ENCODE assay signal across 8 cellular contexts in genomic region chr1:61053281-61053711, GRCh38. TPM values are rescaled to one million over a fixed set of nuclear protein-coding genes. Genes with fewer than 3 reads are reported as not detected.
A peak's percentile ranks its signal among the peaks of the same experiment; 100 is the strongest.
DNase-seq lines count a peak whose midpoint lies in the region; ATAC-seq lines count a peak whose summit lies in the region.

No MANE protein-coding gene starts in this region.

- DNase-seq in stimulated activated naive CD8-positive, alpha-beta T cell treated with anti-CD3 and anti-CD28 coated beads, Interleukin-15, Interleukin-2, amounts not matched to agents 100 U/mL and 50 U/mL, for 24 hours, result no peak
- DNase-seq in effector memory CD4-positive, alpha-beta T cell, result no peak
- no peak for DNase-seq in naive B cell
- DNase-seq in C1 segment of cervical spinal cord (lab: John Stamatoyannopoulos, UW), result no peak
- no peak for DNase-seq in putamen (ENCODE audit: low spot score)
- DNase-seq in anterior cingulate cortex (lab: John Stamatoyannopoulos, UW), result no peak

- no peak overlapping the region for H3K27ac Mint-ChIP-seq in stimulated activated naive CD8-positive, alpha-beta T cell treated with anti-CD3 and anti-CD28 coated beads, Interleukin-15, Interleukin-2, amounts not matched to agents 100 ng/mL and 50 ng/mL, for 24 hours
- H3K27ac Mint-ChIP-seq in naive B cell, result peak overlapping the region in 1 of 6 donors; percentile 53

- H3K36me3 ChIP-seq in effector memory CD4-positive, alpha-beta T cell (ENCODE audit: control insufficient read depth, insufficient read depth, low read length), result no peaks in the 10 kb centered on the region

- H3K9me3 ChIP-seq in effector memory CD4-positive, alpha-beta T cell (ENCODE audit: control insufficient read depth, low read length), result no peaks in the 10 kb centered on the region

- H3K4me1 ChIP-seq in effector memory CD4-positive, alpha-beta T cell (ENCODE audit: control insufficient read depth, insufficient read depth, low read length, poor library complexity, severe bottlenecking), result peaks cover 17% of the 10 kb centered on the region

- H3K36me3 Mint-ChIP-seq in stimulated activated naive CD8-positive, alpha-beta T cell treated with anti-CD3 and anti-CD28 coated beads, Interleukin-15, Interleukin-2, amounts not matched to agents 100 ng/mL and 50 ng/mL, for 24 hours (ENCODE audit: low read depth), result no peaks in the 10 kb centered on the region
- H3K36me3 Mint-ChIP-seq in naive B cell, result no peaks in the 10 kb centered on the region

- H3K27ac ChIP-seq in effector memory CD4-positive, alpha-beta T cell (ENCODE audit: insufficient read depth, low read length, poor library complexity, severe bottlenecking), result no peak overlapping the region

- H3K27me3 Mint-ChIP-seq in stimulated activated naive CD8-positive, alpha-beta T cell treated with anti-CD3 and anti-CD28 coated beads, Interleukin-15, Interleukin-2, amounts not matched to agents 100 ng/mL and 50 ng/mL, for 24 hours, result peaks cover 69% of the 10 kb centered on the region
- peaks cover 59 to 73% (median 62%) of the 10 kb centered on the region in 3 donors for H3K27me3 Mint-ChIP-seq in naive B cell

- H3K4me3 Mint-ChIP-seq in stimulated activated naive CD8-positive, alpha-beta T cell treated with anti-CD3 and anti-CD28 coated beads, Interleukin-15, Interleukin-2, amounts not matched to agents 100 ng/mL and 50 ng/mL, for 24 hours, result peak overlapping the region; percentile 82
- peak overlapping the region; percentile 76 to 91 (median 84) for H3K4me3 Mint-ChIP-seq in naive B cell

- peaks cover 43% of the 10 kb centered on the region for H3K4me1 Mint-ChIP-seq in stimulated activated naive CD8-positive, alpha-beta T cell treated with anti-CD3 and anti-CD28 coated beads, Interleukin-15, Interleukin-2, amounts not matched to agents 100 ng/mL and 50 ng/mL, for 24 hours (ENCODE audit: low read depth)
- H3K4me1 Mint-ChIP-seq in naive B cell, result peaks cover 12 to 43% (median 38%) of the 10 kb centered on the region in 3 donors

- H3K9me3 Mint-ChIP-seq in stimulated activated naive CD8-positive, alpha-beta T cell treated with anti-CD3 and anti-CD28 coated beads, Interleukin-15, Interleukin-2, amounts not matched to agents 100 ng/mL and 50 ng/mL, for 24 hours, result no peaks in the 10 kb centered on the region
- peaks cover 0 to 3% (median 0%) of the 10 kb centered on the region in 7 donors for H3K9me3 Mint-ChIP-seq in naive B cell

- H3K4me3 ChIP-seq in effector memory CD4-positive, alpha-beta T cell (ENCODE audit: insufficient read depth, low read depth, low read length, poor library complexity, severe bottlenecking), result peak overlapping the region; percentile 30

- ATAC-seq in stimulated activated naive CD8-positive, alpha-beta T cell treated with anti-CD3 and anti-CD28 coated beads, Interleukin-15, Interleukin-2, amounts not matched to agents 100 U/mL and 50 U/mL, for 24 hours, result no peak
- ATAC-seq in naive B cell (ENCODE audit: low read depth in 2 of 2) (no peak), GM18861 (IDR thresholded peaks at IDR 0.05; ENCODE audit: unreplicated experiment) (no peak)

- H3K27me3 ChIP-seq in effector memory CD4-positive, alpha-beta T cell (replicated peaks; ENCODE audit: control insufficient read depth, insufficient read depth, low read length, poor library complexity, severe bottlenecking), result peaks cover 7% of the 10 kb centered on the region

RNA-seq across cellular contexts. Expression of gene NFIA, which starts 29.1 kb away (rescaled TPM):
- polyA plus RNA-seq in naive B cell (ENCODE audit: low read depth in 6 of 6), result 1 to 10 TPM in 4 of 6 donors, under 1 TPM in 2; 0.77 to 5.7 (median 1.4) TPM
